ENCODE assay signal across 18 cellular contexts in the genomic region with DNA sequence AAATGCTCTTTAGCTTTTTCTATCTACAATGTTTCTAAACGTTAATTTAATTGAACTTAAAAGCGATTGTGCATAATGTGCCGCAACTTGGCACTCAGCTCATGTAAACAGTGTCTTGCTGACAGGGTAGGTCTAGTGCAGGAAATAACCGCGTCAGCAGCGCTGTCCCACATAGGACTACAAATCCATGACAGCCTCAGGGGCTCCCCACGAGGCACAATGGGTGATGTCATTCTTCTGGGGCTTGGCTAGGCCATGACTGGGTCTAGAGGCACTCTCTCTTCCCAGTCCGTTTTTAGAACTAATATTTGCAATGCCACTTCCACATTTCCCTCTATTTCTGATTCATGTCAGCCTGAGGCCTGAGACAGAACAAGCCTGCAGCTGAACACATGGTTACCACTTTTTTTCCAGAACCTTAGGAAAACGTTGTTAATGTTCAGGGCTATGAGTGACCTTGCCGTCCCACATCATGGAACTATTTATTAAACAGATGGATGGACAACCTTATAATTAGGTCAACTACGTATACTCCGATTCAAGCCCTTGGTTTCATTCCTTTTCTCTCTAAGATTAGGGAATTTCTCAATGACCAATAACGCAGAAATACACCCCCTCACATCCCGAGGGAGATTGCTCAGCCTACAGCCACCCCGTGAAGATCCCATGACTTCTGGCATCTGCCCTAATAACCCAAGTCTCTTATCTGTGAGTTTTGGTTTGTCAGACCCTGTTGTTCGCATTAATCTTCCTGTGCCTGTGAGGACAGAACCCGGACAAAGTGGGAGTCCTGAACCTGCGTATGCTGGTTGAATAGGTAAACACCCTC. TPM values are rescaled to one million over a fixed set of nuclear protein-coding genes. Genes with fewer than 3 reads are reported as not detected.
DNase-seq lines count a peak whose midpoint lies in the region; ATAC-seq, FAIRE-seq and TF ChIP-seq lines count a peak whose summit lies in the region.
"Had no signal": no experiment of that assay in that cellular context is flagged by ENCODE, and none has a peak within 500 bp of the region (broad histone marks: within the 10 kb centered on the region; RNA-seq: fewer than 3 reads in every experiment).

No MANE protein-coding gene starts in this region.

- H4K20me1 ChIP-seq in K562 (replicated peaks; ENCODE audit: control insufficient read depth, insufficient read depth, low read length), result no peaks in the 10 kb centered on the region

- peaks cover 0 to 19% of the 10 kb centered on the region in 2 experiments; a peak in 2 of 5 replicates for H3K4me1 ChIP-seq in K562 (replicated peaks in 1 of 2; ENCODE audit: control insufficient read depth in 2 of 2, insufficient read depth in 2 of 2, low read length in 2 of 2)
- peaks cover 0 to 39% of the 10 kb centered on the region in 2 donors for H3K4me1 ChIP-seq in left lung
- peaks cover 37% of the 10 kb centered on the region for H3K4me1 ChIP-seq in suprapubic skin

- FAIRE-seq in K562 (lab: Jason Lieb, UNC) (no peak), GM12891 (lab: Jason Lieb, UNC) (no peak)
- FAIRE-seq: A549, D721Med, urothelium cell line had no signal

- TF ChIP-seq POLR2A in K562 (conservative IDR thresholded peaks at IDR 0.05), result no peak
- TF ChIP-seq POLR2A in suprapubic skin (IDR thresholded peaks at IDR 0.05), result no peak
- no peak for TF ChIP-seq POLR2A in GM12891 (IDR thresholded peaks at IDR 0.05; ENCODE audit: low read depth, low read length)

- H2AFZ ChIP-seq in K562 (ENCODE audit: low read depth, low read length), result no peak overlapping the region

- H3K4me1 Mint-ChIP-seq in activated CD8-positive, alpha-beta T cell treated with anti-CD3 and anti-CD28 coated beads for 36 hours (ENCODE audit: low read depth), result peaks cover 21% of the 10 kb centered on the region
- peaks cover 20% of the 10 kb centered on the region for H3K4me1 Mint-ChIP-seq in activated CD8-positive, alpha-beta T cell treated with anti-CD3 and anti-CD28 coated beads, Interleukin-2, amount 10 ng/mL, durations not matched to agents 7 days and 5 days (ENCODE audit: low read depth)
- peaks cover 14% of the 10 kb centered on the region for H3K4me1 Mint-ChIP-seq in chondrocyte (ENCODE audit: low read depth)

- no peaks in the 10 kb centered on the region for H3K9me1 ChIP-seq in K562 (ENCODE audit: control insufficient read depth, insufficient read depth, low read length)

- 31% methylated on average over 18 of the region's 18 CpGs for WGBS in K562 (ENCODE audit: insufficient coverage, low coverage, missing lambda C conversion rate)
- 49% methylated on average over 18 of the region's 18 CpGs for WGBS in suprapubic skin

- H3K4me3 Mint-ChIP-seq in activated CD8-positive, alpha-beta T cell treated with anti-CD3 and anti-CD28 coated beads for 36 hours, result no peak overlapping the region
- no peak overlapping the region for H3K4me3 Mint-ChIP-seq in activated CD8-positive, alpha-beta T cell treated with anti-CD3 and anti-CD28 coated beads, Interleukin-2, amount 10 ng/mL, durations not matched to agents 7 days and 5 days
- no peak overlapping the region for H3K4me3 Mint-ChIP-seq in chondrocyte (ENCODE audit: unreplicated experiment)
- H3K4me3 Mint-ChIP-seq: activated CD4-positive, alpha-beta T cell treated with anti-CD3 and anti-CD28 coated beads, Interleukin-2, amount 10 ng/mL, durations not matched to agents 24 days and 14 days; immature natural killer cell; T-cell had no signal

- POLR2A ChIA-PET in activated CD8-positive, alpha-beta T cell treated with anti-CD3 and anti-CD28 coated beads for 36 hours (lab: Charles Lee), result interaction anchor here (1.5 to 1.6 kb wide), 2 partner anchors 33 to 34 kb away, joined by 3 read pairs; no protein-coding TSS in a partner anchor
- POLR2A ChIA-PET in activated CD8-positive, alpha-beta T cell treated with anti-CD3 and anti-CD28 coated beads, Interleukin-2, amount 10 ng/mL, durations not matched to agents 7 days and 5 days (lab: Charles Lee), result interaction anchor here (0.6 kb wide), 1 partner anchor 103 kb away, joined by 3 read pairs; no protein-coding TSS in a partner anchor
- POLR2A ChIA-PET in K562 (lab: Yijun Ruan, JAX), result interaction anchor here (0.6 to 1.4 kb wide), 3 partner anchors 9 to 70 kb away, joined by 3 read pairs; no protein-coding TSS in a partner anchor

- H3K4me3 ChIP-seq in K562, result no peak overlapping the region
- H3K4me3 ChIP-seq in left lung, result no peak overlapping the region
- no peak overlapping the region for H3K4me3 ChIP-seq in suprapubic skin
- H3K4me3 ChIP-seq: A549, skin epidermis had no signal

- H3K27ac ChIP-seq in K562 (ENCODE audit: extremely low read depth, low read depth, low read length) (no peak overlapping the region), left lung (peak overlapping the region in 1 of 2 donors; percentile 33), suprapubic skin (peak overlapping the region; percentile 34)
- H3K27ac ChIP-seq: A549, HL-60 had no signal

- in situ Hi-C loops in K562 (cut with MboI), result no loop called here

- no peak for TF ChIP-seq RAD21 in K562 (CRISPR knock-in tag; conservative IDR thresholded peaks at IDR 0.05 in 1 of 2, IDR thresholded peaks at IDR 0.05 in 1 of 2)

- H3K36me3 ChIP-seq in K562 (ENCODE audit: control insufficient read depth, insufficient read depth, low read length), result no peaks in the 10 kb centered on the region
- H3K36me3 ChIP-seq in left lung, result no peaks in the 10 kb centered on the region
- H3K36me3 ChIP-seq in suprapubic skin, result no peaks in the 10 kb centered on the region

- no peaks in the 10 kb centered on the region for H3K79me2 ChIP-seq in K562 (ENCODE audit: control insufficient read depth, insufficient read depth, low read length)

- no peak for ATAC-seq in activated CD8-positive, alpha-beta T cell treated with anti-CD3 and anti-CD28 coated beads for 36 hours
- no peak for ATAC-seq in activated CD8-positive, alpha-beta T cell treated with anti-CD3 and anti-CD28 coated beads, Interleukin-2, amount 10 ng/mL, durations not matched to agents 7 days and 5 days
- ATAC-seq in K562 (no peak), left lung (peak; percentile 42)
- ATAC-seq: A549; naive thymus-derived CD8-positive, alpha-beta T cell; T-cell had no signal

- peaks cover 23 to 34% of the 10 kb centered on the region in 2 experiments; a peak in 4 of 5 replicates for H3K27me3 ChIP-seq in K562 (ENCODE audit: control insufficient read depth in 2 of 2, insufficient read depth in 2 of 2, low read length in 2 of 2)
- no peaks in the 10 kb centered on the region for H3K27me3 ChIP-seq in left lung
- H3K27me3 ChIP-seq in suprapubic skin, result no peaks in the 10 kb centered on the region

- H3K27me3 Mint-ChIP-seq in activated CD8-positive, alpha-beta T cell treated with anti-CD3 and anti-CD28 coated beads for 36 hours, result no peaks in the 10 kb centered on the region
- H3K27me3 Mint-ChIP-seq in activated CD8-positive, alpha-beta T cell treated with anti-CD3 and anti-CD28 coated beads, Interleukin-2, amount 10 ng/mL, durations not matched to agents 7 days and 5 days (ENCODE audit: low read depth), result peaks cover 10% of the 10 kb centered on the region
- H3K27me3 Mint-ChIP-seq in chondrocyte (ENCODE audit: low read depth), result peaks cover 4% of the 10 kb centered on the region
- H3K27me3 Mint-ChIP-seq: naive thymus-derived CD8-positive, alpha-beta T cell; T-cell had no signal

- intact Hi-C loops in activated CD8-positive, alpha-beta T cell treated with anti-CD3 and anti-CD28 coated beads for 36 hours (cut with micrococcal nuclease), result no loop called here
- intact Hi-C loops in K562 (cut with micrococcal nuclease), result loop anchor here (10.0 kb wide), 1 partner anchor 270 kb away; no protein-coding TSS in a partner anchor
- intact Hi-C loops in left lung (cut with DNase I), result no loop called here

- BruUV-seq in K562 (replicated peaks; lab: Mats Ljungman, UMichigan), result no TSS peak

- no peak overlapping the region for H3K4me2 ChIP-seq in K562 (ENCODE audit: insufficient read depth, low read length)
- H3K4me2 ChIP-seq: A549 had no signal

- H3K36me3 Mint-ChIP-seq in activated CD8-positive, alpha-beta T cell treated with anti-CD3 and anti-CD28 coated beads for 36 hours (ENCODE audit: low read depth), result peaks cover 1% of the 10 kb centered on the region
- H3K36me3 Mint-ChIP-seq in activated CD8-positive, alpha-beta T cell treated with anti-CD3 and anti-CD28 coated beads, Interleukin-2, amount 10 ng/mL, durations not matched to agents 7 days and 5 days (ENCODE audit: low read depth), result no peaks in the 10 kb centered on the region
- peaks cover 4% of the 10 kb centered on the region for H3K36me3 Mint-ChIP-seq in chondrocyte (ENCODE audit: low read depth)
- H3K36me3 Mint-ChIP-seq: T-cell had no signal

- CTCF ChIA-PET in activated CD8-positive, alpha-beta T cell treated with anti-CD3 and anti-CD28 coated beads for 36 hours (lab: Charles Lee), result interaction anchor here (1.6 to 3.9 kb wide), 3 partner anchors 30 to 70 kb away, joined by 5 to 37 read pairs (median 5); a partner anchor contains a TSS
- CTCF ChIA-PET in activated CD8-positive, alpha-beta T cell treated with anti-CD3 and anti-CD28 coated beads, Interleukin-2, amount 10 ng/mL, durations not matched to agents 7 days and 5 days (lab: Charles Lee), result interaction anchor here (0.9 to 12.1 kb wide), 2 partner anchors 37 to 189 kb away, joined by 3 to 210 read pairs; a partner anchor contains a TSS
- CTCF ChIA-PET in K562 (lab: Yijun Ruan, JAX; ENCODE audit: low intra/inter-chr PET ratio), result interaction anchor here (0.6 kb wide), 1 partner anchor 1652 kb away, joined by 4 read pairs; no protein-coding TSS in a partner anchor

- peak overlapping the region; percentile 58 for H3K27ac Mint-ChIP-seq in activated CD8-positive, alpha-beta T cell treated with anti-CD3 and anti-CD28 coated beads for 36 hours
- H3K27ac Mint-ChIP-seq in activated CD8-positive, alpha-beta T cell treated with anti-CD3 and anti-CD28 coated beads, Interleukin-2, amount 10 ng/mL, durations not matched to agents 7 days and 5 days, result no peak overlapping the region
- H3K27ac Mint-ChIP-seq in chondrocyte (ENCODE audit: unreplicated experiment), result no peak overlapping the region
- H3K27ac Mint-ChIP-seq: activated CD4-positive, alpha-beta T cell treated with anti-CD3 and anti-CD28 coated beads, Interleukin-2, amount 10 ng/mL, durations not matched to agents 24 days and 14 days; T-cell had no signal

- H3K9me3 ChIP-seq in K562 (replicated peaks; ENCODE audit: control insufficient read depth, insufficient read depth, low read depth, low read length), result no peaks in the 10 kb centered on the region
- no peaks in the 10 kb centered on the region for H3K9me3 ChIP-seq in left lung
- H3K9me3 ChIP-seq in suprapubic skin, result no peaks in the 10 kb centered on the region
- H3K9me3 ChIP-seq: A549 had no signal

- no peaks in the 10 kb centered on the region for H3K9me3 Mint-ChIP-seq in activated CD8-positive, alpha-beta T cell treated with anti-CD3 and anti-CD28 coated beads for 36 hours
- H3K9me3 Mint-ChIP-seq in activated CD8-positive, alpha-beta T cell treated with anti-CD3 and anti-CD28 coated beads, Interleukin-2, amount 10 ng/mL, durations not matched to agents 7 days and 5 days (ENCODE audit: insufficient read depth), result no peaks in the 10 kb centered on the region
- no peaks in the 10 kb centered on the region for H3K9me3 Mint-ChIP-seq in chondrocyte (ENCODE audit: low read depth)
- H3K9me3 Mint-ChIP-seq: activated CD4-positive, alpha-beta T cell treated with anti-CD3 and anti-CD28 coated beads, Interleukin-2, amount 10 ng/mL, durations not matched to agents 24 days and 14 days; immature natural killer cell; naive thymus-derived CD8-positive, alpha-beta T cell; T-cell had no signal

- no peak overlapping the region; a peak in 1 of 4 replicates for H3K9ac ChIP-seq in K562 (ENCODE audit: insufficient read depth in 1 of 2, low read depth in 2 of 2, low read length in 2 of 2)

- TF ChIP-seq EP300 in K562 (IDR thresholded peaks at IDR 0.05; ENCODE audit: low read length) (no peak), suprapubic skin (IDR thresholded peaks at IDR 0.05) (no peak)

- DNase-seq in activated CD8-positive, alpha-beta T cell treated with anti-CD3 and anti-CD28 coated beads for 36 hours, result peak; percentile 35
- DNase-seq in activated CD8-positive, alpha-beta T cell treated with anti-CD3 and anti-CD28 coated beads, Interleukin-2, amount 10 ng/mL, durations not matched to agents 7 days and 5 days, result no peak
- DNase-seq in K562 (ENCODE audit: extremely low read depth in 1 of 4, low spot score in 3 of 4) (no peak), left lung (peak; percentile 47 to 71), suprapubic skin (ENCODE audit: low spot score in 2 of 2) (no peak), GM12891 (ENCODE audit: insufficient read length, low spot score) (no peak), chondrocyte (ENCODE audit: low spot score) (no peak), superior temporal gyrus (ENCODE audit: extremely low spot score) (no peak)
- DNase-seq: activated CD4-positive, alpha-beta T cell treated with anti-CD3 and anti-CD28 coated beads, Interleukin-2, amount 10 ng/mL, durations not matched to agents 24 days and 14 days; immature natural killer cell; naive thymus-derived CD8-positive, alpha-beta T cell; NCI-H1048; T-cell had no signal

- TF ChIP-seq CTCF in activated CD8-positive, alpha-beta T cell treated with anti-CD3 and anti-CD28 coated beads for 36 hours (IDR thresholded peaks at IDR 0.05), result no peak
- TF ChIP-seq CTCF in K562 (IDR thresholded peaks at IDR 0.05 in 2 of 3, conservative IDR thresholded peaks at IDR 0.05 in 1 of 3; ENCODE audit: insufficient read depth in 2 of 3, low read depth in 1 of 3, low read length in 3 of 3) (no peak), left lung (IDR thresholded peaks at IDR 0.05) (no peak), suprapubic skin (IDR thresholded peaks at IDR 0.05) (no peak), chondrocyte (IDR thresholded peaks at IDR 0.05) (no peak)

RNA-seq across cellular contexts. Expression of a gene that starts 19.4 kb away (rescaled TPM):
- total RNA-seq in activated CD8-positive, alpha-beta T cell treated with anti-CD3 and anti-CD28 coated beads for 36 hours, result 1 to 10 TPM; 1.6 to 2.1 TPM
- total RNA-seq in activated CD8-positive, alpha-beta T cell treated with anti-CD3 and anti-CD28 coated beads, Interleukin-2, amount 10 ng/mL, durations not matched to agents 7 days and 5 days, result 1 to 10 TPM in 1 of 2 experiments, under 1 TPM in 1; 0.44 to 1.6 TPM
- total RNA-seq in K562 (2011; cell fraction: chromatin; rRNA removed; ENCODE audit: low replicate concordance), result 0.16 TPM in 1 of 2 replicates, not detected in the other
- total RNA-seq in K562 (2011; cell fraction: nucleolus; rRNA removed), result not detected in 2 replicates
- total RNA-seq in K562 (2011; cell fraction: nucleoplasm; rRNA removed), result not detected in 2 replicates
- total RNA-seq in K562 (2014; rRNA removed) (not detected in 2 replicates), K562 (2014; rRNA removed; fragmentation: Illumina TruSeq; extraction: Trizol) (not detected in 2 replicates), K562 (2015; rRNA removed; fragmentation: Illumina TruSeq; extraction: Trizol) (not detected in 2 replicates), K562 (2021) (not detected in 2 replicates), left lung (1 to 10 TPM in 1 of 2 donors, under 1 TPM in 1; 0.24 to 1.9 TPM), suprapubic skin (1 to 10 TPM in 1 of 4 donors, under 1 TPM in 1, not detected in 2; 0.76 to 1.1 TPM), chondrocyte (0.79 to 1.8 TPM (median 0.80 TPM) in 3 replicates)
- polyA plus RNA-seq in K562 (2011; rRNA removed) (not detected in 2 replicates), K562 (2014; fragmentation: Illumina TruSeq; extraction: Trizol) (not detected in 2 replicates), K562 (2014; fragmentation: Nextera tagmentation; extraction: Ambion mirVana) (under 1 TPM; 0.03 TPM), K562 (2014; rRNA removed) (not detected in 2 replicates)
- polyA plus RNA-seq in K562 (2011; cell fraction: cytosol; rRNA removed), result not detected in 2 replicates
- 0.10 TPM in 1 of 2 replicates, not detected in the other for polyA plus RNA-seq in K562 (2011; cell fraction: nucleus; rRNA removed)
- 0.24 and 0.35 TPM in 2 replicates for polyA plus RNA-seq in K562 (2012)
- not detected in 2 replicates for polyA minus RNA-seq in K562 (2011; rRNA and poly(A)+ RNA removed)
- polyA minus RNA-seq in K562 (2011; cell fraction: cytosol; rRNA and poly(A)+ RNA removed), result not detected in 2 replicates
- not detected in 2 replicates for polyA minus RNA-seq in K562 (2011; cell fraction: nucleus; rRNA and poly(A)+ RNA removed)
- polyA plus RNA-seq in GM12891 (2012; ENCODE audit: low read depth, missing spikeins), result 1.4 TPM

RNA-seq across cellular contexts. Expression of a gene that starts 27.5 kb away (rescaled TPM):
- total RNA-seq in activated CD8-positive, alpha-beta T cell treated with anti-CD3 and anti-CD28 coated beads for 36 hours, result 1 to 10 TPM in 1 of 2 experiments, under 1 TPM in 1; 0.90 to 1.2 TPM
- under 1 TPM in 1 of 2 experiments, not detected in 1; 0.08 TPM for total RNA-seq in activated CD8-positive, alpha-beta T cell treated with anti-CD3 and anti-CD28 coated beads, Interleukin-2, amount 10 ng/mL, durations not matched to agents 7 days and 5 days
- total RNA-seq in K562 (2011; cell fraction: chromatin; rRNA removed; ENCODE audit: low replicate concordance), result 0.09 TPM in 1 of 2 replicates, not detected in the other
- not detected in 2 replicates for total RNA-seq in K562 (2011; cell fraction: nucleolus; rRNA removed)
- not detected in 2 replicates for total RNA-seq in K562 (2011; cell fraction: nucleoplasm; rRNA removed)
- total RNA-seq in K562 (2014; rRNA removed), result not detected in 2 replicates
- total RNA-seq in K562 (2014; rRNA removed; fragmentation: Illumina TruSeq; extraction: Trizol), result not detected in 2 replicates
- not detected in 2 replicates for total RNA-seq in K562 (2015; rRNA removed; fragmentation: Illumina TruSeq; extraction: Trizol)
- 0.09 TPM in 1 of 2 replicates, not detected in the other for total RNA-seq in K562 (2021)
- not detected in 2 replicates for polyA plus RNA-seq in K562 (2011; rRNA removed)
- polyA plus RNA-seq in K562 (2011; cell fraction: cytosol; rRNA removed), result not detected in 2 replicates
- polyA plus RNA-seq in K562 (2011; cell fraction: nucleus; rRNA removed), result not detected in 2 replicates
- not detected in 2 replicates for polyA plus RNA-seq in K562 (2012)
- not detected in 2 replicates for polyA plus RNA-seq in K562 (2014; fragmentation: Illumina TruSeq; extraction: Trizol)
- not detected for polyA plus RNA-seq in K562 (2014; fragmentation: Nextera tagmentation; extraction: Ambion mirVana)
- not detected in 2 replicates for polyA plus RNA-seq in K562 (2014; rRNA removed)
- not detected in 2 replicates for polyA minus RNA-seq in K562 (2011; rRNA and poly(A)+ RNA removed)
- not detected in 2 replicates for polyA minus RNA-seq in K562 (2011; cell fraction: cytosol; rRNA and poly(A)+ RNA removed)
- not detected in 2 replicates for polyA minus RNA-seq in K562 (2011; cell fraction: nucleus; rRNA and poly(A)+ RNA removed)
- under 1 TPM; 0.37 to 0.41 TPM for total RNA-seq in left lung
- 100 to 1,000 TPM in 2 of 4 donors, 10 to 100 TPM in 2; 64.4 to 196 (median 121) TPM for total RNA-seq in suprapubic skin
- 0.09 TPM for polyA plus RNA-seq in GM12891 (2012; ENCODE audit: low read depth, missing spikeins)
- 0.12 TPM in 1 of 3 replicates, not detected in the others for total RNA-seq in chondrocyte
- total RNA-seq: activated CD4-positive, alpha-beta T cell treated with anti-CD3 and anti-CD28 coated beads, Interleukin-2, amount 10 ng/mL, durations not matched to agents 24 days and 14 days; naive thymus-derived CD8-positive, alpha-beta T cell had no signal
- polyA plus RNA-seq: A549; immature natural killer cell; naive thymus-derived CD8-positive, alpha-beta T cell had no signal

RNA-seq across cellular contexts. Expression of a gene that starts 33.6 kb away (rescaled TPM):
- total RNA-seq in activated CD8-positive, alpha-beta T cell treated with anti-CD3 and anti-CD28 coated beads for 36 hours, result 10 to 100 TPM; 30.9 to 31.1 TPM
- total RNA-seq in activated CD8-positive, alpha-beta T cell treated with anti-CD3 and anti-CD28 coated beads, Interleukin-2, amount 10 ng/mL, durations not matched to agents 7 days and 5 days, result 10 to 100 TPM; 21.9 to 22.5 TPM
- 16.4 and 48.0 TPM in 2 replicates for total RNA-seq in K562 (2011; cell fraction: chromatin; rRNA removed; ENCODE audit: low replicate concordance)
- total RNA-seq in K562 (2011; cell fraction: nucleolus; rRNA removed), result 43.4 and 48.4 TPM in 2 replicates
- total RNA-seq in K562 (2011; cell fraction: nucleoplasm; rRNA removed), result 26.7 and 28.3 TPM in 2 replicates
- total RNA-seq in K562 (2014; rRNA removed) (13.0 and 17.0 TPM in 2 replicates), K562 (2014; rRNA removed; fragmentation: Illumina TruSeq; extraction: Trizol) (3.1 and 3.5 TPM in 2 replicates), K562 (2015; rRNA removed; fragmentation: Illumina TruSeq; extraction: Trizol) (8.7 and 8.9 TPM in 2 replicates), K562 (2021) (23.2 and 24.2 TPM in 2 replicates), left lung (10 to 100 TPM; 22.6 to 39.0 TPM), suprapubic skin (10 to 100 TPM; 26.3 to 55.9 (median 38.1) TPM), chondrocyte (13.8 to 14.6 TPM (median 14.1 TPM) in 3 replicates)
- polyA plus RNA-seq in K562 (2011; rRNA removed) (5.1 and 7.7 TPM in 2 replicates), K562 (2014; fragmentation: Illumina TruSeq; extraction: Trizol) (4.6 and 9.1 TPM in 2 replicates), K562 (2014; fragmentation: Nextera tagmentation; extraction: Ambion mirVana) (under 1 TPM; 0.51 to 0.63 TPM), K562 (2014; rRNA removed) (11.3 and 11.7 TPM in 2 replicates)
- polyA plus RNA-seq in K562 (2011; cell fraction: cytosol; rRNA removed), result 6.5 and 20.1 TPM in 2 replicates
- polyA plus RNA-seq in K562 (2011; cell fraction: nucleus; rRNA removed), result 17.1 and 27.9 TPM in 2 replicates
- 10.8 and 15.8 TPM in 2 replicates for polyA plus RNA-seq in K562 (2012)
- polyA minus RNA-seq in K562 (2011; rRNA and poly(A)+ RNA removed), result 8.3 and 9.2 TPM in 2 replicates
- polyA minus RNA-seq in K562 (2011; cell fraction: cytosol; rRNA and poly(A)+ RNA removed), result 14.6 and 14.8 TPM in 2 replicates
- 17.5 and 18.7 TPM in 2 replicates for polyA minus RNA-seq in K562 (2011; cell fraction: nucleus; rRNA and poly(A)+ RNA removed)
- polyA plus RNA-seq in GM12891 (2012; ENCODE audit: low read depth, missing spikeins), result 4.8 TPM

RNA-seq across cellular contexts. Expression of a gene that starts 43.6 kb away (rescaled TPM):
- 1,000 to 10,000 TPM; 1,059 to 1,062 TPM for total RNA-seq in activated CD8-positive, alpha-beta T cell treated with anti-CD3 and anti-CD28 coated beads for 36 hours
- total RNA-seq in activated CD8-positive, alpha-beta T cell treated with anti-CD3 and anti-CD28 coated beads, Interleukin-2, amount 10 ng/mL, durations not matched to agents 7 days and 5 days, result 1,000 to 10,000 TPM; 2,110 to 2,145 TPM
- total RNA-seq in K562 (2011; cell fraction: chromatin; rRNA removed; ENCODE audit: low replicate concordance), result 145 and 300 TPM in 2 replicates
- 227 and 257 TPM in 2 replicates for total RNA-seq in K562 (2011; cell fraction: nucleolus; rRNA removed)
- total RNA-seq in K562 (2011; cell fraction: nucleoplasm; rRNA removed), result 176 and 204 TPM in 2 replicates
- total RNA-seq in K562 (2014; rRNA removed) (1,045 and 1,321 TPM in 2 replicates), K562 (2014; rRNA removed; fragmentation: Illumina TruSeq; extraction: Trizol) (570 and 664 TPM in 2 replicates), K562 (2015; rRNA removed; fragmentation: Illumina TruSeq; extraction: Trizol) (851 and 860 TPM in 2 replicates), K562 (2021) (891 and 919 TPM in 2 replicates), left lung (1,000 to 10,000 TPM in 1 of 2 donors, 100 to 1,000 TPM in 1; 790 to 1,162 TPM), suprapubic skin (100 to 1,000 TPM; 331 to 608 (median 584) TPM), chondrocyte (850 to 1,236 TPM (median 1,222 TPM) in 3 replicates)
- polyA plus RNA-seq in K562 (2011; rRNA removed) (632 and 770 TPM in 2 replicates), K562 (2014; fragmentation: Illumina TruSeq; extraction: Trizol) (1,101 and 1,325 TPM in 2 replicates), K562 (2014; fragmentation: Nextera tagmentation; extraction: Ambion mirVana) (100 to 1,000 TPM; 105 to 222 TPM), K562 (2014; rRNA removed) (859 and 956 TPM in 2 replicates)
- polyA plus RNA-seq in K562 (2011; cell fraction: cytosol; rRNA removed), result 894 and 1,220 TPM in 2 replicates
- 307 TPM in 2 replicates for polyA plus RNA-seq in K562 (2011; cell fraction: nucleus; rRNA removed)
- polyA plus RNA-seq in K562 (2012), result 903 and 977 TPM in 2 replicates
- 971 and 1,022 TPM in 2 replicates for polyA minus RNA-seq in K562 (2011; rRNA and poly(A)+ RNA removed)
- 560 and 642 TPM in 2 replicates for polyA minus RNA-seq in K562 (2011; cell fraction: cytosol; rRNA and poly(A)+ RNA removed)
- 107 and 193 TPM in 2 replicates for polyA minus RNA-seq in K562 (2011; cell fraction: nucleus; rRNA and poly(A)+ RNA removed)
- polyA plus RNA-seq in GM12891 (2012; ENCODE audit: low read depth, missing spikeins), result 899 TPM

RNA-seq across cellular contexts. Expression of a gene that starts 45.9 kb away (rescaled TPM):
- total RNA-seq in activated CD8-positive, alpha-beta T cell treated with anti-CD3 and anti-CD28 coated beads for 36 hours, result 10 to 100 TPM; 54.7 to 60.2 TPM
- total RNA-seq in activated CD8-positive, alpha-beta T cell treated with anti-CD3 and anti-CD28 coated beads, Interleukin-2, amount 10 ng/mL, durations not matched to agents 7 days and 5 days, result 100 to 1,000 TPM; 106 to 111 TPM
- 139 and 354 TPM in 2 replicates for total RNA-seq in K562 (2011; cell fraction: chromatin; rRNA removed; ENCODE audit: low replicate concordance)
- 277 and 282 TPM in 2 replicates for total RNA-seq in K562 (2011; cell fraction: nucleolus; rRNA removed)
- 171 and 194 TPM in 2 replicates for total RNA-seq in K562 (2011; cell fraction: nucleoplasm; rRNA removed)
- total RNA-seq in K562 (2014; rRNA removed), result 79.4 and 95.8 TPM in 2 replicates
- 23.0 and 33.5 TPM in 2 replicates for total RNA-seq in K562 (2014; rRNA removed; fragmentation: Illumina TruSeq; extraction: Trizol)
- 53.5 and 55.8 TPM in 2 replicates for total RNA-seq in K562 (2015; rRNA removed; fragmentation: Illumina TruSeq; extraction: Trizol)
- 81.5 and 91.8 TPM in 2 replicates for total RNA-seq in K562 (2021)
- polyA plus RNA-seq in K562 (2011; rRNA removed), result 51.8 and 69.9 TPM in 2 replicates
- 33.2 and 41.5 TPM in 2 replicates for polyA plus RNA-seq in K562 (2011; cell fraction: cytosol; rRNA removed)
- 678 and 750 TPM in 2 replicates for polyA plus RNA-seq in K562 (2011; cell fraction: nucleus; rRNA removed)
- polyA plus RNA-seq in K562 (2012), result 97.9 and 190 TPM in 2 replicates
- polyA plus RNA-seq in K562 (2014; fragmentation: Illumina TruSeq; extraction: Trizol), result 53.7 and 62.8 TPM in 2 replicates
- polyA plus RNA-seq in K562 (2014; fragmentation: Nextera tagmentation; extraction: Ambion mirVana), result 10 to 100 TPM; 13.4 to 16.1 TPM
- polyA plus RNA-seq in K562 (2014; rRNA removed), result 103 and 118 TPM in 2 replicates
- 11.8 and 17.2 TPM in 2 replicates for polyA minus RNA-seq in K562 (2011; rRNA and poly(A)+ RNA removed)
- polyA minus RNA-seq in K562 (2011; cell fraction: cytosol; rRNA and poly(A)+ RNA removed), result 19.5 and 23.5 TPM in 2 replicates
- 123 and 135 TPM in 2 replicates for polyA minus RNA-seq in K562 (2011; cell fraction: nucleus; rRNA and poly(A)+ RNA removed)
- total RNA-seq in left lung, result 10 to 100 TPM; 43.4 to 50.7 TPM
- total RNA-seq in suprapubic skin, result 10 to 100 TPM; 22.8 to 46.2 (median 32.2) TPM
- polyA plus RNA-seq in GM12891 (2012; ENCODE audit: low read depth, missing spikeins), result 49.9 TPM
- total RNA-seq in chondrocyte, result 55.7 to 68.4 TPM (median 66.3 TPM) in 3 replicates

Comparison
In these comparisons a context has a peak if more than half of its experiments do, and no peak if none do; other contexts are left out.
1. DNase-seq: peak in activated CD8-positive, alpha-beta T cell treated with anti-CD3 and anti-CD28 coated beads for 36 hours (single experiment) and left lung (2 of 2); none in activated CD8-positive, alpha-beta T cell treated with anti-CD3 and anti-CD28 coated beads, Interleukin-2, amount 10 ng/mL, durations not matched to agents 7 days and 5 days (single experiment), K562 (0 of 4), suprapubic skin (0 of 2), GM12891 (single experiment), chondrocyte (single experiment) and superior temporal gyrus (single experiment).
2. RNA of a gene that starts 27.5 kb away (total RNA-seq): 64.4 to 196 TPM in suprapubic skin; 0.90 to 1.2 TPM in activated CD8-positive, alpha-beta T cell treated with anti-CD3 and anti-CD28 coated beads for 36 hours, 0.37 to 0.41 TPM in left lung, 0.12 TPM in chondrocyte, 0.08 TPM in activated CD8-positive, alpha-beta T cell treated with anti-CD3 and anti-CD28 coated beads, Interleukin-2, amount 10 ng/mL, durations not matched to agents 7 days and 5 days and 0.09 TPM in K562; every median in the first group is over 10 times any median in the second.